Comparison of ENCODE assay signal across 8 cellular contexts in genomic region chr5:151772029-151772867, GRCh38. TPM values are rescaled to one million over a fixed set of nuclear protein-coding genes. Genes with fewer than 3 reads are reported as not detected.
DNase-seq lines count a peak whose midpoint lies in the region; ATAC-seq and TF ChIP-seq lines count a peak whose summit lies in the region.

No MANE protein-coding gene starts in this region.

- peak overlapping the region; percentile 96 for H3K4me2 ChIP-seq in fibroblast of lung (ENCODE audit: extremely low read depth, insufficient read depth, low read length)

- no peaks in the 10 kb centered on the region for H3K9me3 ChIP-seq in fibroblast of lung (ENCODE audit: control insufficient read depth, insufficient read depth, low read depth, low read length)

- no peaks in the 10 kb centered on the region for H3K36me3 ChIP-seq in fibroblast of lung (ENCODE audit: control insufficient read depth, insufficient read depth, low read length)

- H3K9me3 Mint-ChIP-seq in activated T-cell treated with anti-CD3 and anti-CD28 coated beads, Interleukin-2, amount 50 U/mL, for 24 hours: no peaks in the 10 kb centered on the region
- H3K9me3 Mint-ChIP-seq in nephron progenitor cell: peaks cover 17% of the 10 kb centered on the region

- peaks cover 52% of the 10 kb centered on the region for H3K79me2 ChIP-seq in fibroblast of lung (ENCODE audit: control insufficient read depth, insufficient read depth, low read length)

- ATAC-seq in activated CD4-positive, CD25-positive, alpha-beta regulatory T cell treated with anti-CD3 and anti-CD28 coated beads, Interleukin-2, amount 50 U/mL, for 24 hours: no peak

- H3K4me1 Mint-ChIP-seq in activated T-cell treated with anti-CD3 and anti-CD28 coated beads, Interleukin-2, amount 50 U/mL, for 24 hours (ENCODE audit: low read depth): peaks cover 40% of the 10 kb centered on the region
- H3K4me1 Mint-ChIP-seq in nephron progenitor cell: peaks cover 53% of the 10 kb centered on the region

- peak overlapping the region; percentile 89 to 94 (median 93) for H3K4me3 ChIP-seq in fibroblast of lung (replicated peaks in 1 of 4; ENCODE audit: control extremely low read depth in 1 of 4, insufficient read depth in 1 of 4, low read depth in 3 of 4, low read length in 4 of 4)

- H3K27ac ChIP-seq in fibroblast of lung (ENCODE audit: insufficient read depth, low read length) (peak overlapping the region; percentile 90), temporal lobe (ENCODE audit: low read depth, low read length) (peak overlapping the region; percentile 87)

- TF ChIP-seq CTCF in fibroblast of lung (conservative IDR thresholded peaks at IDR 0.05 in 1 of 2, IDR thresholded peaks at IDR 0.05 in 1 of 2; ENCODE audit: low read depth in 1 of 2, low read length in 2 of 2) (no peak), nephron progenitor cell (IDR thresholded peaks at IDR 0.05) (no peak)

- no peak overlapping the region for H2AFZ ChIP-seq in fibroblast of lung (ENCODE audit: low read length)

- peak overlapping the region; percentile 86 for H3K27ac Mint-ChIP-seq in activated T-cell treated with anti-CD3 and anti-CD28 coated beads, Interleukin-2, amount 50 U/mL, for 24 hours
- H3K27ac Mint-ChIP-seq in nephron progenitor cell: peak overlapping the region; percentile 80

- peak overlapping the region; percentile 90 for H3K4me3 Mint-ChIP-seq in activated T-cell treated with anti-CD3 and anti-CD28 coated beads, Interleukin-2, amount 50 U/mL, for 24 hours
- H3K4me3 Mint-ChIP-seq in nephron progenitor cell: peak overlapping the region; percentile 88

- H3K27me3 Mint-ChIP-seq in activated T-cell treated with anti-CD3 and anti-CD28 coated beads, Interleukin-2, amount 50 U/mL, for 24 hours: no peaks in the 10 kb centered on the region
- H3K27me3 Mint-ChIP-seq in nephron progenitor cell (ENCODE audit: low read depth, poor library complexity): no peaks in the 10 kb centered on the region

- peak overlapping the region; percentile 89 for H3K9ac ChIP-seq in fibroblast of lung (ENCODE audit: insufficient read depth, low read length)

- H3K36me3 Mint-ChIP-seq in activated T-cell treated with anti-CD3 and anti-CD28 coated beads, Interleukin-2, amount 50 U/mL, for 24 hours (ENCODE audit: low read depth): peaks cover 51% of the 10 kb centered on the region
- peaks cover 21% of the 10 kb centered on the region for H3K36me3 Mint-ChIP-seq in nephron progenitor cell (ENCODE audit: low read depth)

- H3K4me1 ChIP-seq in fibroblast of lung (ENCODE audit: control insufficient read depth, extremely low read depth, insufficient read depth, low read length): peaks cover 5% of the 10 kb centered on the region

- peaks cover 9% of the 10 kb centered on the region for H4K20me1 ChIP-seq in fibroblast of lung (ENCODE audit: control insufficient read depth, extremely low read depth, insufficient read depth, low read length)

- peak; percentile 19 for DNase-seq in activated CD4-positive, CD25-positive, alpha-beta regulatory T cell treated with anti-CD3 and anti-CD28 coated beads, Interleukin-2, amount 50 U/mL, for 16 hours (ENCODE audit: low read depth, low spot score)
- DNase-seq in NAMALWA (ENCODE audit: low spot score) (peak; percentile 69), fibroblast of lung (ENCODE audit: low read depth in 2 of 2) (peak; percentile 32), nephron progenitor cell (peak; percentile 50), superior temporal gyrus (ENCODE audit: extremely low spot score) (no peak)
- peak; percentile 73 for DNase-seq in activated T-cell treated with anti-CD3 and anti-CD28 coated beads, Interleukin-2, amount 50 U/mL, for 24 hours

- no peaks in the 10 kb centered on the region for H3K27me3 ChIP-seq in fibroblast of lung (ENCODE audit: control insufficient read depth, insufficient read depth, low read length)

RNA-seq across cellular contexts. Expression of gene G3BP1, which starts 0.5 kb away (rescaled TPM):
- total RNA-seq in fibroblast of lung: 110 and 132 TPM in 2 replicates
- polyA plus RNA-seq in fibroblast of lung: 68.2 and 89.9 TPM in 2 replicates
- 117 and 143 TPM in 2 replicates for polyA plus RNA-seq in fibroblast of lung (2012)
- polyA minus RNA-seq in fibroblast of lung (ENCODE audit: low replicate concordance): 100.0 and 206 TPM in 2 replicates
- 44.7 TPM for total RNA-seq in temporal lobe

RNA-seq across cellular contexts. Expression of gene ATOX1, which starts 13.8 kb away (rescaled TPM):
- total RNA-seq in fibroblast of lung (48.5 and 59.9 TPM in 2 replicates), temporal lobe (44.0 TPM)
- 245 and 375 TPM in 2 replicates for polyA plus RNA-seq in fibroblast of lung
- polyA plus RNA-seq in fibroblast of lung (2012): 286 and 292 TPM in 2 replicates
- polyA minus RNA-seq in fibroblast of lung (ENCODE audit: low replicate concordance): 169 and 197 TPM in 2 replicates
